In the genomic region with DNA sequence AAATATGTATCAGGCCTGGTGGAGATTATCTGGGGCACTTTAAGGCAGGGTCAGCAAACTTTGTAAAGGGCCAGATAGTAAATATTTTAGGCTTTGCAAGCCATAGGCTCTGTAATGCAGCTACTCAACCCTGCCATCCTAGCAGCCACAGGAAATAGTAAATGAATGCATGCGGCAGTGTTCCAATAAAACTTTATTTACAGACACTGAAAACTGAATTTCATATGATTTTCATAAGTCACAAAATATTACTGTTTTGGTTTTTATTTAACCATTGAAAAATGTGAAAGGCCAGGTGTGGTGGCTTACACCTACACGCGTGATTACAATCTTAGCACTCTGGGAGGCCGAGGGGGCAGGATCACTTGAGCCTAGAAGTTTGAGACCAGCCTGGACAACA, we compare ENCODE assay signal across 14 cellular contexts.
"Had no signal": no experiment of that assay in that cellular context is flagged by ENCODE, and none has a peak within 500 bp of the region (broad histone marks: within the 10 kb centered on the region; RNA-seq: fewer than 3 reads in every experiment).

No MANE protein-coding gene starts in this region.

- H3K27ac ChIP-seq: ascending aorta, breast epithelium, epithelial cell of prostate, gastrocnemius medialis, heart left ventricle, pancreas, thyroid gland had no signal

- H3K9me3 ChIP-seq: ascending aorta, breast epithelium, gastrocnemius medialis, heart left ventricle, pancreas, thyroid gland had no signal

- H3K4me3 ChIP-seq: ascending aorta, breast epithelium, gastrocnemius medialis, heart left ventricle, pancreas, thyroid gland had no signal

- H3K36me3 ChIP-seq: ascending aorta, breast epithelium, gastrocnemius medialis, heart left ventricle, pancreas, thyroid gland had no signal

- H3K27me3 ChIP-seq: ascending aorta, breast epithelium, gastrocnemius medialis, heart left ventricle, pancreas, thyroid gland had no signal

- DNase-seq: activated naive CD4-positive, alpha-beta T cell treated with Interleukin-2 at 50 U/mL for 16 hours; effector memory CD8-positive, alpha-beta T cell; gastrocnemius medialis; heart left ventricle; left colon; naive B cell; pancreas; retina; stimulated activated CD4-positive, alpha-beta T cell treated with anti-CD3 and anti-CD28 coated beads, Interleukin-12 subunit alpha, Interleukin-12 subunit beta, amount 100 ng/mL, for 4 hours; stimulated activated CD4-positive, alpha-beta T cell treated with anti-CD3 and anti-CD28 coated beads, Interleukin-2, amount 100 ng/mL, for 24 hours; thyroid gland had no signal
